Comparison of ENCODE assay signal across 9 cellular contexts in genomic region chr2:237685408-237685807, GRCh38. TPM values are rescaled to one million over a fixed set of nuclear protein-coding genes. Genes with fewer than 3 reads are reported as not detected.
DNase-seq lines count a peak whose midpoint lies in the region; ATAC-seq, FAIRE-seq and TF ChIP-seq lines count a peak whose summit lies in the region.
"Had no signal": no experiment of that assay in that cellular context is flagged by ENCODE, and none has a peak within 500 bp of the region (broad histone marks: within the 10 kb centered on the region; RNA-seq: fewer than 3 reads in every experiment).

No MANE protein-coding gene starts in this region.

- no peaks in the 10 kb centered on the region for H3K9me1 ChIP-seq in endothelial cell of umbilical vein (replicated peaks; ENCODE audit: control insufficient read depth, extremely low read depth, insufficient read depth, low read length)

- H3K27me3 ChIP-seq in DND-41 (ENCODE audit: insufficient read depth, low read length, poor library complexity) = no peaks in the 10 kb centered on the region
- H3K27me3 ChIP-seq in endothelial cell of umbilical vein (ENCODE audit: control insufficient read depth in 2 of 2, insufficient read depth in 2 of 2, low read length in 2 of 2) = no peaks in the 10 kb centered on the region
- no peaks in the 10 kb centered on the region for H3K27me3 ChIP-seq in neutrophil

- no peak overlapping the region for H3K27ac ChIP-seq in DND-41 (ENCODE audit: low read length)
- no peak overlapping the region for H3K27ac ChIP-seq in endothelial cell of umbilical vein (ENCODE audit: insufficient read depth, low read depth, low read length)
- H3K27ac ChIP-seq in neutrophil = peak overlapping the region; percentile 100

- H4K20me1 ChIP-seq in DND-41 (ENCODE audit: insufficient read depth, low read length) (no peaks in the 10 kb centered on the region), endothelial cell of umbilical vein (replicated peaks; ENCODE audit: control insufficient read depth, extremely low read depth, insufficient read depth, low read length) (no peaks in the 10 kb centered on the region)

- TF ChIP-seq CTCF in DND-41 (IDR thresholded peaks at IDR 0.05; ENCODE audit: borderline replicate concordance, extremely low read depth, low read length, poor library complexity, severe bottlenecking) (peak; percentile 18), endothelial cell of umbilical vein (IDR thresholded peaks at IDR 0.05; ENCODE audit: extremely low read depth in 1 of 2, insufficient read depth in 1 of 2, low read depth in 1 of 2, low read length in 2 of 2) (peak; percentile 20 to 27), neutrophil (IDR thresholded peaks at IDR 0.05) (no peak)

- peak; percentile 54 for FAIRE-seq in endothelial cell of umbilical vein (lab: Jason Lieb, UNC)

- no peak overlapping the region for H3K9ac ChIP-seq in DND-41 (ENCODE audit: low read depth, low read length)
- no peak overlapping the region for H3K9ac ChIP-seq in endothelial cell of umbilical vein (replicated peaks; ENCODE audit: extremely low read depth, insufficient read depth, low read length)

- no peaks in the 10 kb centered on the region for H3K79me2 ChIP-seq in DND-41 (ENCODE audit: insufficient read depth, low read length)
- no peaks in the 10 kb centered on the region for H3K79me2 ChIP-seq in endothelial cell of umbilical vein (ENCODE audit: control insufficient read depth, insufficient read depth, low read length)

- no peak overlapping the region for H3K4me3 ChIP-seq in DND-41 (ENCODE audit: low read depth in 1 of 2, low read length in 2 of 2)
- H3K4me3 ChIP-seq in endothelial cell of umbilical vein (replicated peaks in 1 of 3; ENCODE audit: insufficient read depth in 1 of 3, low read depth in 1 of 3, low read length in 3 of 3) = no peak overlapping the region
- H3K4me3 ChIP-seq in neutrophil (ENCODE audit: low read depth in 1 of 2, low read length in 1 of 2) = no peak overlapping the region

- dilution Hi-C loops in endothelial cell of umbilical vein (cut with MboI; ENCODE audit: extremely low pct_ligation_motif_present, low sequenced_read_pairs) = no loop called here

- no TSS peak for BruUV-seq in endothelial cell of umbilical vein (replicated peaks; lab: Mats Ljungman, UMichigan)

- H3K36me3 ChIP-seq in DND-41 (ENCODE audit: insufficient read depth, low read length) (no peaks in the 10 kb centered on the region), endothelial cell of umbilical vein (ENCODE audit: control insufficient read depth in 2 of 2, extremely low read depth in 1 of 2, insufficient read depth in 2 of 2, low read length in 2 of 2) (no peaks in the 10 kb centered on the region), neutrophil (no peaks in the 10 kb centered on the region)

- H2AFZ ChIP-seq in DND-41 (ENCODE audit: low read depth, low read length) (no peak overlapping the region), endothelial cell of umbilical vein (ENCODE audit: low read depth, low read length) (no peak overlapping the region)

- ATAC-seq in DND-41 (ENCODE audit: insufficient read depth, low read depth) (no peak), HG03175 (IDR thresholded peaks at IDR 0.05; ENCODE audit: unreplicated experiment) (no peak)
- no peak for ATAC-seq in activated CD4-positive, CD25-positive, alpha-beta regulatory T cell treated with anti-CD3 and anti-CD28 coated beads, Interleukin-2, amount 50 U/mL, for 24 hours

- POLR2A ChIA-PET in endothelial cell of umbilical vein (lab: Charles Lee) = no interaction called here

- H3K4me1 ChIP-seq in DND-41 (ENCODE audit: insufficient read depth, low read length) (peaks cover 12% of the 10 kb centered on the region), endothelial cell of umbilical vein (ENCODE audit: control insufficient read depth, extremely low read depth, insufficient read depth, low read length) (peaks cover 27% of the 10 kb centered on the region), neutrophil (ENCODE audit: control insufficient read depth in 1 of 2, insufficient read depth in 1 of 2, low read depth in 1 of 2, low read length in 1 of 2) (peaks cover 41 to 47% of the 10 kb centered on the region in 2 experiments)

- CTCF ChIA-PET in endothelial cell of umbilical vein (lab: Charles Lee) = interaction anchor here (0.7 to 4.4 kb wide), 19 partner anchors 9 to 172 kb away, joined by 3 to 46 read pairs (median 4); no protein-coding TSS in a partner anchor

- no peak for TF ChIP-seq POLR2A in endothelial cell of umbilical vein (IDR thresholded peaks at IDR 0.05; ENCODE audit: low read depth, low read length)

- DNase-seq in DND-41 (no peak), NCI-H2227 (lab: John Stamatoyannopoulos, UW; ENCODE audit: unreplicated experiment) (peak; percentile 63), endothelial cell of umbilical vein (ENCODE audit: low read depth, low spot score) (no peak)
- DNase-seq in activated CD4-positive, CD25-positive, alpha-beta regulatory T cell treated with anti-CD3 and anti-CD28 coated beads, Interleukin-2, amount 50 U/mL, for 72 hours = no peak
- DNase-seq: activated CD4-positive, alpha-beta T cell treated with anti-CD3 and anti-CD28 coated beads, Interleukin-2, amount 50 U/mL, for 4 hours; effector memory CD4-positive, alpha-beta T cell had no signal

- intact Hi-C loops in endothelial cell of umbilical vein (cut with micrococcal nuclease) = no loop called here

- H3K4me2 ChIP-seq in DND-41 (ENCODE audit: insufficient read depth, low read length) (no peak overlapping the region), endothelial cell of umbilical vein (ENCODE audit: insufficient read depth, low read length) (no peak overlapping the region)

- no peaks in the 10 kb centered on the region for H3K9me3 ChIP-seq in DND-41 (ENCODE audit: insufficient read depth, low read length, severe bottlenecking)
- no peaks in the 10 kb centered on the region for H3K9me3 ChIP-seq in endothelial cell of umbilical vein (replicated peaks; ENCODE audit: control insufficient read depth, insufficient read depth, low read length)
- H3K9me3 ChIP-seq in neutrophil = no peaks in the 10 kb centered on the region

TF ChIP-seq in endothelial cell of umbilical vein, 7 proteins besides CTCF, POLR2A, EP300 and RAD21:
- TF ChIP-seq FOS (IDR thresholded peaks at IDR 0.05; ENCODE audit: borderline replicate concordance, insufficient read depth, low read length) = no peak
- no peak for TF ChIP-seq MYC (IDR thresholded peaks at IDR 0.05; ENCODE audit: low read depth, low read length)
- no peak for TF ChIP-seq POLR2AphosphoS5 (IDR thresholded peaks at IDR 0.05; ENCODE audit: insufficient read depth, low read depth, low read length)

RNA-seq across cellular contexts. Expression of gene LRRFIP1, which starts 58.0 kb away (rescaled TPM):
- total RNA-seq in endothelial cell of umbilical vein = 162 and 179 TPM in 2 replicates
- 29.4 and 39.2 TPM in 2 replicates for polyA plus RNA-seq in endothelial cell of umbilical vein
- polyA plus RNA-seq in endothelial cell of umbilical vein (2011; cell fraction: cytosol; rRNA removed) = 58.3 and 61.7 TPM in 2 replicates
- polyA plus RNA-seq in endothelial cell of umbilical vein (2011; cell fraction: nucleus; rRNA removed) = 115 and 146 TPM in 2 replicates
- 111 and 127 TPM in 2 replicates for polyA plus RNA-seq in endothelial cell of umbilical vein (2012)
- 59.4 and 60.0 TPM in 2 replicates for polyA minus RNA-seq in endothelial cell of umbilical vein
- 19.9 TPM for polyA minus RNA-seq in endothelial cell of umbilical vein (2011; cell fraction: cytosol; rRNA and poly(A)+ RNA removed)
- polyA minus RNA-seq in endothelial cell of umbilical vein (2011; cell fraction: nucleus; rRNA and poly(A)+ RNA removed) = 105 and 131 TPM in 2 replicates
